1 cellular context compared by ENCODE assay signal in the genomic region with DNA sequence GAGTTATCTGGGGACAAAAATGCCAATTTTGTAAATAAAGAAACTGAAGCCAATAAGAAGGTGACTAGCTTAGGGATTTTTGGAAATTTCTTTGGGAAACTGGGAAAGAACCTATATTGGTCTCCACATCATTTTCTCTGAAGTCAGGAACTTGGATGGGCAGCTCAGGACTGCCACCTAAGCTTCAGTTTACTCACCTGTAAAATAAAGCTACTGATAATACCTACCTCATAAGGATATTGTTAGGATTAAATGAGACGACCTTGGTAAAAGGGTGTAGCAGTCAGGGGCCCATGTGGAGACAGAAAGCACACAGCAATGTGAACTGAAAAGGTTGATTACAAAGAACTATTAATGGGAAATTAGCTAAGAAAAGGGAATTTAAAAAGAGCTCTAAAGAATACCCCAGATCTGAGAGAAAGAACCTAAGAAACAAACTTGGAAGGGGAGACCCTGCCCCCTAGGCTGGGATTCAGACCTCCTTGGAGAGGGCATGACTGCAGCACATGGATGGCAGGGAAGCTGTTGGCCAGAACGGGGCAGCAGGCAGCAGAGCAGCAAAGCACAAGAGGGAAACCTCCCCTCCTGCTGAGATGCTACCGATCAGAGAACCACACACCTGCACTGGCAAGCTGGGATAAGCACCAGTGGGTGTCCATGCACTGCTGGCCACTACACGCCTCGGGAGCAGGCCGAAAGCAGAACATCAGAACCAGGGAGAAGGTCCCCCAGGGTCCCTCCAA.
A peak's percentile ranks its signal among the peaks of the same experiment; 100 is the strongest.
TF ChIP-seq lines count a peak whose summit lies in the region.

No MANE protein-coding gene starts in this region.

TF ChIP-seq in H1, 55 proteins besides CTCF, POLR2A, EP300 and RAD21:
- TF ChIP-seq, protein P1, sequence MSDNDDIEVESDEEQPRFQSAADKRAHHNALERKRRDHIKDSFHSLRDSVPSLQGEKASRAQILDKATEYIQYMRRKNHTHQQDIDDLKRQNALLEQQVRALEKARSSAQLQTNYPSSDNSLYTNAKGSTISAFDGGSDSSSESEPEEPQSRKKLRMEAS (IDR thresholded peaks at IDR 0.05), result peak; percentile 25; the same call in 1 of the 2 replicates
- TF ChIP-seq CHD2 (IDR thresholded peaks at IDR 0.05; ENCODE audit: low read length) (no peak), GABPA (IDR thresholded peaks at IDR 0.05; ENCODE audit: borderline replicate concordance, insufficient read depth, low read length) (no peak), BACH1 (IDR thresholded peaks at IDR 0.05; ENCODE audit: low read length) (no peak), JUN (IDR thresholded peaks at IDR 0.05; ENCODE audit: low read depth, low read length) (no peak)
TF ChIP-seq in H1: peak in this region for 1.
